Comparison of ENCODE assay signal across 18 cellular contexts in genomic region chr1:82143108-82143833, GRCh38.
"Had no signal": no experiment of that assay in that cellular context is flagged by ENCODE, and none has a peak within 500 bp of the region (broad histone marks: within the 10 kb centered on the region; RNA-seq: fewer than 3 reads in every experiment).

No MANE protein-coding gene starts in this region.

- H3K4me1 ChIP-seq: heart left ventricle, tibial nerve, uterus had no signal

- H3K4me3 Mint-ChIP-seq: activated naive CD4-positive, alpha-beta T cell treated with anti-CD3 and anti-CD28 coated beads for 36 hours; naive thymus-derived CD8-positive, alpha-beta T cell; stimulated activated memory B cell treated with anti-CD40 and anti-IgM and Interleukin-4, amounts not matched to agents 10 μg/mL and 1 μg/mL and 100 μg/mL, for 72 hours had no signal

- H3K27ac ChIP-seq: epithelial cell of prostate, heart left ventricle, tibial nerve, uterus, VCaP had no signal

- FAIRE-seq: frontal cortex had no signal

- DNase-seq: activated CD4-positive, alpha-beta T cell treated with anti-CD3 and anti-CD28 coated beads for 1 hour; activated CD4-positive, alpha-beta T cell treated with anti-CD3 and anti-CD28 coated beads, Interleukin-2, amount 50 U/mL, for 4 hours; activated naive CD4-positive, alpha-beta T cell treated with anti-CD3 and anti-CD28 coated beads for 36 hours; activated T-cell treated with anti-CD3 and anti-CD28 coated beads for 4 hours; dermis blood vessel endothelial cell; heart left ventricle; islet precursor cell; naive thymus-derived CD8-positive, alpha-beta T cell; posterior cingulate gyrus; retina; T-helper 9 cell; uterus had no signal

- H3K27me3 ChIP-seq: heart left ventricle, tibial nerve, uterus had no signal

- H3K4me1 Mint-ChIP-seq: naive thymus-derived CD8-positive, alpha-beta T cell; stimulated activated memory B cell treated with anti-CD40 and anti-IgM and Interleukin-4, amounts not matched to agents 10 μg/mL and 1 μg/mL and 100 μg/mL, for 72 hours had no signal

- H3K36me3 ChIP-seq: heart left ventricle, tibial nerve, uterus had no signal

- H3K27me3 Mint-ChIP-seq: naive thymus-derived CD8-positive, alpha-beta T cell; stimulated activated memory B cell treated with anti-CD40 and anti-IgM and Interleukin-4, amounts not matched to agents 10 μg/mL and 1 μg/mL and 100 μg/mL, for 72 hours had no signal

- H3K27ac Mint-ChIP-seq: activated naive CD4-positive, alpha-beta T cell treated with anti-CD3 and anti-CD28 coated beads for 36 hours; naive thymus-derived CD8-positive, alpha-beta T cell; stimulated activated memory B cell treated with anti-CD40 and anti-IgM and Interleukin-4, amounts not matched to agents 10 μg/mL and 1 μg/mL and 100 μg/mL, for 72 hours had no signal

- H3K9me3 Mint-ChIP-seq: activated naive CD4-positive, alpha-beta T cell treated with anti-CD3 and anti-CD28 coated beads for 36 hours; stimulated activated memory B cell treated with anti-CD40 and anti-IgM and Interleukin-4, amounts not matched to agents 10 μg/mL and 1 μg/mL and 100 μg/mL, for 72 hours had no signal

- H3K4me3 ChIP-seq: heart left ventricle, tibial nerve, uterus had no signal

- ATAC-seq: heart left ventricle; left lobe of liver; naive thymus-derived CD8-positive, alpha-beta T cell; stimulated activated memory B cell treated with anti-CD40 and anti-IgM and Interleukin-4, amounts not matched to agents 10 μg/mL and 1 μg/mL and 100 μg/mL, for 72 hours had no signal

- H3K9me3 ChIP-seq: heart left ventricle, tibial nerve, uterus had no signal
